In genomic region chr1:63274979-63275378, GRCh38 we compare ENCODE assay signal across 18 cellular contexts. TPM values are rescaled to one million over a fixed set of nuclear protein-coding genes. Genes with fewer than 3 reads are reported as not detected.
DNase-seq lines count a peak whose midpoint lies in the region; ATAC-seq lines count a peak whose summit lies in the region.
"Had no signal": no experiment of that assay in that cellular context is flagged by ENCODE, and none has a peak within 500 bp of the region (broad histone marks: within the 10 kb centered on the region; RNA-seq: fewer than 3 reads in every experiment).

No MANE protein-coding gene starts in this region.

- in situ Hi-C loops in SK-MEL-5 (cut with HindIII; ENCODE audit: low pct_unique_long_range_greater_than_20kb, low sequenced_read_pairs), result no loop called here

- DNase-seq in SK-MEL-5 (ENCODE audit: low read depth, low spot score), result peak; percentile 63
- DNase-seq in foreskin melanocyte, result peak; percentile 48
- peak; percentile 16 for DNase-seq in renal cortical epithelial cell (ENCODE audit: low read depth)
- DNase-seq in caudate nucleus (lab: John Stamatoyannopoulos, UW), result no peak
- DNase-seq in activated CD4-positive, alpha-beta T cell treated with anti-CD3 and anti-CD28 coated beads for 4 hours, result no peak
- DNase-seq: C1 segment of cervical spinal cord; Calu3; CD4-positive, alpha-beta memory T cell; COR-L47; DMS53; DMS79 treated with DMSO at 0.1 percent for 48 hours; GM23248; H7; HCEC 1CT had no signal

- H3K27ac ChIP-seq in caudate nucleus (ENCODE audit: low read depth, low read length), result no peak overlapping the region
- H3K27ac ChIP-seq: GM23248 had no signal

- ATAC-seq in GM18511 (IDR thresholded peaks at IDR 0.05; ENCODE audit: unreplicated experiment), result no peak

RNA-seq across cellular contexts. Expression of gene FOXD3, which starts 47.4 kb away (rescaled TPM):
- 3.2 and 3.7 TPM in 2 replicates for total RNA-seq in SK-MEL-5 (2014; rRNA removed; shearing (Covaris generic))
- polyA plus RNA-seq in SK-MEL-5 (2015; cell fraction: cytosol; rRNA removed), result 5.3 and 5.4 TPM in 2 replicates
- 0.78 and 1.9 TPM in 2 replicates for polyA plus RNA-seq in SK-MEL-5 (2015; cell fraction: nucleus; rRNA removed)
- total RNA-seq in renal cortical epithelial cell, result not detected in 2 replicates
- total RNA-seq: A172; CD4-positive, alpha-beta memory T cell; G401; GM23248 had no signal
- polyA plus RNA-seq: BJ; CD4-positive, alpha-beta memory T cell; GM23248 had no signal

Comparison
In these comparisons a context has a peak if more than half of its experiments do, and no peak if none do; other contexts are left out.
1. DNase-seq: peak in SK-MEL-5 (single experiment), foreskin melanocyte (single experiment) and renal cortical epithelial cell (single experiment); none in caudate nucleus (0 of 61) and activated CD4-positive, alpha-beta T cell treated with anti-CD3 and anti-CD28 coated beads for 4 hours (0 of 2).